Comparison of ENCODE assay signal across 1 cellular context in the genomic region with DNA sequence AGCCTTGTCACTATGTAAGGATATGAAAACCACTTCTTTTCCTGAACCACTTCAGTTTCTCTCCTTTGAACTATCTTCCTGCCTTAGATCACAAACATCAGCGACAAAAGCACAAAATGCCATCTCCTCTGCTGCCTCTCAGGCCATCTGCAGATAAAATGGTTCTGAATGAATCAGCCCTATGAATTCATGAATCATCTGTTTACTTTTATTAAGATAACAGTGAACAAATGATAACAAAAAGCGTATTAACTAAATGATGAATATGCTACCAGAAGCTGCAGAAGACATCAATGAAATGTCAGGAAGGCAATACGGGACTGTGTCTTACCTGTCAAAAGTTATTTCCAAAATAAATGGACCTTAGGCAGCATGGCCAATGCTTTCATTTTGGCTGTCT.
TF ChIP-seq lines count a peak whose summit lies in the region.

No MANE protein-coding gene starts in this region.

TF ChIP-seq in HepG2, 621 proteins besides CTCF, POLR2A, EP300 and RAD21 (continued from another document):
- TF ChIP-seq BORCS8-MEF2B (CRISPR knock-in tag; IDR thresholded peaks at IDR 0.05) (no peak), ZNF570 (CRISPR knock-in tag; IDR thresholded peaks at IDR 0.05; ENCODE audit: borderline replicate concordance) (no peak)
- TF ChIP-seq, protein P1, sequence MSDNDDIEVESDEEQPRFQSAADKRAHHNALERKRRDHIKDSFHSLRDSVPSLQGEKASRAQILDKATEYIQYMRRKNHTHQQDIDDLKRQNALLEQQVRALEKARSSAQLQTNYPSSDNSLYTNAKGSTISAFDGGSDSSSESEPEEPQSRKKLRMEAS (IDR thresholded peaks at IDR 0.05): no peak
